Comparison of ENCODE assay signal across 1 cellular context in genomic region chr10:95419399-95419798, GRCh38.
TF ChIP-seq lines count a peak whose summit lies in the region.

No MANE protein-coding gene starts in this region.

TF ChIP-seq in GM23338, 12 proteins besides CTCF, POLR2A, EP300 and RAD21 (continued from another document):
- TF ChIP-seq ZNF462 (CRISPR knock-in tag; IDR thresholded peaks at IDR 0.05) (no peak), STAT1 (IDR thresholded peaks at IDR 0.05; ENCODE audit: unreplicated experiment) (no peak), CREB1 (CRISPR knock-in tag; IDR thresholded peaks at IDR 0.05; ENCODE audit: low read depth) (no peak), REST (IDR thresholded peaks at IDR 0.05; ENCODE audit: unreplicated experiment) (no peak), NANOG (IDR thresholded peaks at IDR 0.05; ENCODE audit: borderline replicate concordance) (no peak), EZH2phosphoT487 (IDR thresholded peaks at IDR 0.05; ENCODE audit: unreplicated experiment) (no peak), EZH2 (IDR thresholded peaks at IDR 0.05; ENCODE audit: low read depth, unreplicated experiment) (no peak), ETS1 (IDR thresholded peaks at IDR 0.05) (no peak), JUNB (IDR thresholded peaks at IDR 0.05; ENCODE audit: unreplicated experiment) (no peak), ZNF114 (CRISPR knock-in tag; IDR thresholded peaks at IDR 0.05) (no peak), ZNF331 (CRISPR knock-in tag; IDR thresholded peaks at IDR 0.05; ENCODE audit: low read depth) (no peak)
